Comparison of ENCODE assay signal across 1 cellular context in genomic region chr6:27830665-27831433, GRCh38.
A peak's percentile ranks its signal among the peaks of the same experiment; 100 is the strongest.
TF ChIP-seq lines count a peak whose summit lies in the region.

No MANE protein-coding gene starts in this region.

TF ChIP-seq in K562, 482 proteins besides CTCF, POLR2A, EP300 and RAD21 (continued from another document and continues in another):
- TF ChIP-seq NFE2 (IDR thresholded peaks at IDR 0.05; ENCODE audit: low read depth) (peak; percentile 85), KLF1 (tag; IDR thresholded peaks at IDR 0.05) (0 out of 2 replicates have a peak, but pooled peaks have one; percentile 17), MTA3 (IDR thresholded peaks at IDR 0.05; ENCODE audit: borderline replicate concordance) (peak; percentile 93), MAX (CRISPR knock-in tag; IDR thresholded peaks at IDR 0.05) (peak; percentile 19; the same call in 1 of the 2 replicates), CXXC5 (CRISPR knock-in tag; IDR thresholded peaks at IDR 0.05) (peak; percentile 45), KDM5B (IDR thresholded peaks at IDR 0.05; ENCODE audit: insufficient replicate concordance, low read depth, low read length) (peak; percentile 98), SMARCE1 (IDR thresholded peaks at IDR 0.05) (peak; percentile 69), NFIC (IDR thresholded peaks at IDR 0.05) (peak; percentile 6; the same call in 1 of the 2 replicates), CREM (IDR thresholded peaks at IDR 0.05; ENCODE audit: low read depth) (peak; percentile 9; the same call in 1 of the 2 replicates), CREB3 (tag; conservative IDR thresholded peaks at IDR 0.05; ENCODE audit: low read depth) (0 out of 2 replicates have a peak, but pooled peaks have one; percentile 13), MXI1 (IDR thresholded peaks at IDR 0.05; ENCODE audit: low read depth, low read length) (peak; percentile 30; the same call in 1 of the 2 replicates), ZNF316 (IDR thresholded peaks at IDR 0.05) (peak; percentile 67), SIN3A (IDR thresholded peaks at IDR 0.05; ENCODE audit: borderline replicate concordance in 2 of 2, control insufficient read depth in 1 of 2, low read depth in 2 of 2, low read length in 2 of 2) (peak; percentile 60 to 81; a peak in 2 of 4 replicates), E2F6 (IDR thresholded peaks at IDR 0.05; ENCODE audit: borderline replicate concordance in 1 of 2, extremely low read depth in 1 of 2, insufficient read depth in 1 of 2, insufficient read length in 1 of 2, low read depth in 1 of 2, low read length in 1 of 2, poor library complexity in 1 of 2, severe bottlenecking in 1 of 2) (peak in 1 of 2 experiments; percentile 17), RFX7 (CRISPR knock-in tag; IDR thresholded peaks at IDR 0.05) (0 out of 2 replicates have a peak, but pooled peaks have one; percentile 25), SMARCA4 (IDR thresholded peaks at IDR 0.05) (0 out of 2 replicates have a peak, but pooled peaks have one; percentile 48), ZBTB1 (CRISPR knock-in tag; IDR thresholded peaks at IDR 0.05; ENCODE audit: borderline replicate concordance, low read depth) (peak; percentile 66; the same call in 1 of the 2 replicates), ETV1 (tag; conservative IDR thresholded peaks at IDR 0.05; ENCODE audit: low read depth) (peak; percentile 12; the same call in 1 of the 2 replicates), MGA (IDR thresholded peaks at IDR 0.05) (peak; percentile 34; the same call in 1 of the 2 replicates), RBM22 (IDR thresholded peaks at IDR 0.05; ENCODE audit: low read depth, low read length, poor library complexity, severe bottlenecking) (peak; percentile 64), MEIS2 (IDR thresholded peaks at IDR 0.05; ENCODE audit: partially characterized antibody) (peak; percentile 11), NRF1 (conservative IDR thresholded peaks at IDR 0.05 in 1 of 2, IDR thresholded peaks at IDR 0.05 in 1 of 2) (peak; percentile 68 to 77), CGGBP1 (CRISPR knock-in tag; IDR thresholded peaks at IDR 0.05) (0 out of 2 replicates have a peak, but pooled peaks have one; percentile 4), ZBED1 (IDR thresholded peaks at IDR 0.05) (0 out of 2 replicates have a peak, but pooled peaks have one; percentile 14), LEF1 (IDR thresholded peaks at IDR 0.05) (peak; percentile 44), ESRRB (CRISPR knock-in tag; IDR thresholded peaks at IDR 0.05; ENCODE audit: borderline replicate concordance) (0 out of 2 replicates have a peak, but pooled peaks have one; percentile 10), HINFP (tag; conservative IDR thresholded peaks at IDR 0.05; ENCODE audit: low read depth) (peak; percentile 46; the same call in 1 of the 2 replicates), ZC3H4 (CRISPR knock-in tag; IDR thresholded peaks at IDR 0.05; ENCODE audit: borderline replicate concordance) (peak; percentile 99), ZNF75A (CRISPR knock-in tag; IDR thresholded peaks at IDR 0.05) (0 out of 2 replicates have a peak, but pooled peaks have one; percentile 22), ZNF436 (CRISPR knock-in tag; IDR thresholded peaks at IDR 0.05) (peak; percentile 26; the same call in 1 of the 2 replicates), ZEB2 (IDR thresholded peaks at IDR 0.05) (0 out of 2 replicates have a peak, but pooled peaks have one; percentile 15), POLR2AphosphoS5 (IDR thresholded peaks at IDR 0.05; ENCODE audit: control insufficient read depth, insufficient read depth, low read depth, low read length) (peak; percentile 91), ZSCAN29 (IDR thresholded peaks at IDR 0.05) (peak; percentile 77), ARID2 (IDR thresholded peaks at IDR 0.05) (peak; percentile 48; the same call in 1 of the 2 replicates), MNT (conservative IDR thresholded peaks at IDR 0.05) (peak in 1 of 2 experiments; percentile 51; a peak in 2 of 4 replicates), SP1 (CRISPR knock-in tag; IDR thresholded peaks at IDR 0.05) (peak; percentile 76)
- TF ChIP-seq, protein P1, sequence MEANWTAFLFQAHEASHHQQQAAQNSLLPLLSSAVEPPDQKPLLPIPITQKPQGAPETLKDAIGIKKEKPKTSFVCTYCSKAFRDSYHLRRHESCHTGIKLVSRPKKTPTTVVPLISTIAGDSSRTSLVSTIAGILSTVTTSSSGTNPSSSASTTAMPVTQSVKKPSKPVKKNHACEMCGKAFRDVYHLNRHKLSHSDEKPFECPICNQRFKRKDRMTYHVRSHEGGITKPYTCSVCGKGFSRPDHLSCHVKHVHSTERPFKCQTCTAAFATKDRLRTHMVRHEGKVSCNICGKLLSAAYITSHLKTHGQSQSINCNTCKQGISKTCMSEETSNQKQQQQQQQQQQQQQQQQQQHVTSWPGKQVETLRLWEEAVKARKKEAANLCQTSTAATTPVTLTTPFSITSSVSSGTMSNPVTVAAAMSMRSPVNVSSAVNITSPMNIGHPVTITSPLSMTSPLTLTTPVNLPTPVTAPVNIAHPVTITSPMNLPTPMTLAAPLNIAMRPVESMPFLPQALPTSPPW (CRISPR knock-in tag; IDR thresholded peaks at IDR 0.05), result peak; percentile 18; the same call in 1 of the 2 replicates
- TF ChIP-seq, protein P2, sequence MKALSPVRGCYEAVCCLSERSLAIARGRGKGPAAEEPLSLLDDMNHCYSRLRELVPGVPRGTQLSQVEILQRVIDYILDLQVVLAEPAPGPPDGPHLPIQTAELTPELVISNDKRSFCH (CRISPR knock-in tag; IDR thresholded peaks at IDR 0.05), result 0 out of 2 replicates have a peak, but pooled peaks have one; percentile 19
- TF ChIP-seq, protein P2 (tag; IDR thresholded peaks at IDR 0.05), result 0 out of 2 replicates have a peak, but pooled peaks have one; percentile 16
